ENCODE assay signal across 11 cellular contexts in genomic region chr1:88110-88509, GRCh38. TPM values are rescaled to one million over a fixed set of nuclear protein-coding genes. Genes with fewer than 3 reads are reported as not detected.
"Had no signal": no experiment of that assay in that cellular context is flagged by ENCODE, and none has a peak within 500 bp of the region (broad histone marks: within the 10 kb centered on the region; RNA-seq: fewer than 3 reads in every experiment).

No MANE protein-coding gene starts in this region.

RNA-seq across cellular contexts. Expression of gene OR4F5, which starts 22.9 kb away (rescaled TPM):
- total RNA-seq: OCI-LY7, PC-3, PC-9, Peyer's patch, Right ventricle myocardium inferior, Right ventricle myocardium superior, RPMI7951, SJCRH30, SJSA1, SK-MEL-5 had no signal
- polyA plus RNA-seq: SK-N-SH had no signal
